ENCODE assay signal across 26 cellular contexts in genomic region chr14:56221392-56222128, GRCh38.
A peak's percentile ranks its signal among the peaks of the same experiment; 100 is the strongest.
DNase-seq lines count a peak whose midpoint lies in the region; ATAC-seq, FAIRE-seq and TF ChIP-seq lines count a peak whose summit lies in the region.
"Had no signal": no experiment of that assay in that cellular context is flagged by ENCODE, and none has a peak within 500 bp of the region (broad histone marks: within the 10 kb centered on the region; RNA-seq: fewer than 3 reads in every experiment).

No MANE protein-coding gene starts in this region.

- TF ChIP-seq POLR2A in breast epithelium (IDR thresholded peaks at IDR 0.05), result no peak
- no peak for TF ChIP-seq POLR2A in K562 (conservative IDR thresholded peaks at IDR 0.05)

- H3K79me2 ChIP-seq in mammary epithelial cell (ENCODE audit: insufficient read depth, low read length) (no peaks in the 10 kb centered on the region), K562 (ENCODE audit: control insufficient read depth, insufficient read depth, low read length) (no peaks in the 10 kb centered on the region)

- 46% methylated on average over 7 of the region's 7 CpGs for WGBS in mammary epithelial cell (ENCODE audit: low coverage, missing lambda C conversion rate)
- 43% methylated on average over 7 of the region's 7 CpGs for WGBS in K562 (ENCODE audit: insufficient coverage, low coverage, missing lambda C conversion rate)

- H3K36me3 ChIP-seq in mammary epithelial cell (ENCODE audit: insufficient read depth, low read length) (no peaks in the 10 kb centered on the region), breast epithelium (no peaks in the 10 kb centered on the region), KOPT-K1 (ENCODE audit: insufficient read depth, low read length) (no peaks in the 10 kb centered on the region; the same call in 1 of the 2 replicates), K562 (ENCODE audit: control insufficient read depth, insufficient read depth, low read length) (no peaks in the 10 kb centered on the region)

- H2AFZ ChIP-seq in mammary epithelial cell (ENCODE audit: low read depth, low read length), result peak overlapping the region; percentile 30
- H2AFZ ChIP-seq in K562 (ENCODE audit: low read depth, low read length), result peak overlapping the region; percentile 44

- intact Hi-C loops in mammary epithelial cell (cut with micrococcal nuclease), result no loop called here
- intact Hi-C loops in breast epithelium (cut with DNase I; ENCODE audit: low total_unique reads), result no loop called here
- intact Hi-C loops in K562 (cut with micrococcal nuclease), result loop anchor here (10.0 kb wide), 1 partner anchor 107 kb away; the partner anchor contains the start of gene PELI2
- intact Hi-C loops in sciatic nerve (cut with DNase I), result no loop called here

- H3K4me1 ChIP-seq in mammary epithelial cell (ENCODE audit: insufficient read depth, low read length) (no peaks in the 10 kb centered on the region), breast epithelium (peaks cover 0 to 20% of the 10 kb centered on the region in 2 donors), K562 (replicated peaks in 1 of 2; ENCODE audit: control insufficient read depth in 2 of 2, insufficient read depth in 2 of 2, low read length in 2 of 2) (peaks cover 11 to 43% of the 10 kb centered on the region in 2 experiments; a peak in 4 of 5 replicates)

- H3K4me2 ChIP-seq in mammary epithelial cell (ENCODE audit: insufficient read depth, low read depth, low read length), result no peak overlapping the region
- no peak overlapping the region for H3K4me2 ChIP-seq in K562 (ENCODE audit: insufficient read depth, low read length)
- H3K4me2 ChIP-seq: BLaER1 had no signal

- H3K9ac ChIP-seq in mammary epithelial cell (ENCODE audit: insufficient read depth, low read length) (no peak overlapping the region), K562 (ENCODE audit: insufficient read depth in 1 of 2, low read depth in 2 of 2, low read length in 2 of 2) (no peak overlapping the region)
- H3K9ac ChIP-seq: BLaER1 had no signal

- no peak for TF ChIP-seq CTCF in mammary epithelial cell (conservative IDR thresholded peaks at IDR 0.05 in 1 of 2, IDR thresholded peaks at IDR 0.05 in 1 of 2; ENCODE audit: extremely low read depth in 1 of 2, insufficient read depth in 1 of 2, low read depth in 1 of 2, low read length in 2 of 2)
- no peak for TF ChIP-seq CTCF in breast epithelium (IDR thresholded peaks at IDR 0.05)
- no peak for TF ChIP-seq CTCF in K562 (IDR thresholded peaks at IDR 0.05 in 2 of 3, conservative IDR thresholded peaks at IDR 0.05 in 1 of 3; ENCODE audit: insufficient read depth in 2 of 3, low read depth in 1 of 3, low read length in 3 of 3)

- DNase-seq in mammary epithelial cell, result no peak
- no peak for DNase-seq in breast epithelium (ENCODE audit: low spot score in 2 of 2)
- DNase-seq in K562 (ENCODE audit: extremely low read depth in 1 of 4, low spot score in 3 of 4), result no peak
- DNase-seq in sciatic nerve (ENCODE audit: low spot score), result no peak
- no peak for DNase-seq in central memory CD4-positive, alpha-beta T cell
- no peak for DNase-seq in NCI-H82 treated with DMSO at 0.1 percent for 48 hours (lab: John Stamatoyannopoulos, UW; ENCODE audit: unreplicated experiment)
- DNase-seq: CD4-positive, alpha-beta T cell; EL; GDM1; HCEC 1CT; KG1; NCI-H1048; NCI-H1417; NCI-H1694; NCI-H226; NCI-H510A; NCI-H69; NK-92 treated with Interleukin-12 subunit alpha and Interleukin-12 subunit beta, amount 100 ng/mL, for 24 hours; PC-3 had no signal

- TF ChIP-seq EP300 in K562 (IDR thresholded peaks at IDR 0.05; ENCODE audit: low read length), result no peak

- CTCF ChIA-PET in mammary epithelial cell (lab: Charles Lee; ENCODE audit: low non-redundant PET) (no interaction called here), K562 (lab: Yijun Ruan, JAX; ENCODE audit: low intra/inter-chr PET ratio) (no interaction called here)

- dilution Hi-C loops in mammary epithelial cell (cut with HindIII; ENCODE audit: low sequenced_read_pairs), result no loop called here

- POLR2A ChIA-PET in K562 (lab: Yijun Ruan, JAX), result interaction anchor here (0.7 to 1.3 kb wide), 3 partner anchors 9 to 417 kb away, joined by 3 to 7 read pairs (median 3); no protein-coding TSS in a partner anchor

- ATAC-seq in K562, result no peak
- ATAC-seq in sciatic nerve, result peak; percentile 6
- ATAC-seq: GM12878, PC-3 had no signal

- H3K9me1 ChIP-seq in K562 (ENCODE audit: control insufficient read depth, insufficient read depth, low read length), result no peaks in the 10 kb centered on the region

- FAIRE-seq in K562 (lab: Jason Lieb, UNC), result no peak
- FAIRE-seq: A204.1, D721Med, GM12878, H1 had no signal

- in situ Hi-C loops in mammary epithelial cell (cut with MboI; ENCODE audit: low sequenced_read_pairs in 2 of 2) (no loop called here), K562 (cut with MboI) (no loop called here)

- BruUV-seq in mammary epithelial cell (replicated peaks; lab: Mats Ljungman, UMichigan) (no TSS peak), K562 (replicated peaks; lab: Mats Ljungman, UMichigan) (no TSS peak)

- no peaks in the 10 kb centered on the region for H3K9me3 ChIP-seq in mammary epithelial cell (replicated peaks; ENCODE audit: insufficient read depth, low read length)
- H3K9me3 ChIP-seq in breast epithelium, result no peaks in the 10 kb centered on the region
- no peaks in the 10 kb centered on the region for H3K9me3 ChIP-seq in KOPT-K1 (ENCODE audit: insufficient read depth, low read length, poor library complexity, severe bottlenecking)
- H3K9me3 ChIP-seq in K562 (replicated peaks; ENCODE audit: control insufficient read depth, insufficient read depth, low read depth, low read length), result no peaks in the 10 kb centered on the region
- H3K9me3 ChIP-seq: SJSA1 had no signal

- H3K4me3 ChIP-seq in mammary epithelial cell (replicated peaks in 1 of 3; ENCODE audit: insufficient read depth in 1 of 3, low read depth in 2 of 3, low read length in 3 of 3) (no peak overlapping the region), breast epithelium (no peak overlapping the region), K562 (no peak overlapping the region)
- H3K4me3 ChIP-seq: BLaER1, GM12878, SJSA1 had no signal

- H3K27me3 ChIP-seq in mammary epithelial cell (ENCODE audit: insufficient read depth, low read length) (no peaks in the 10 kb centered on the region), breast epithelium (no peaks in the 10 kb centered on the region), K562 (ENCODE audit: control insufficient read depth in 2 of 2, insufficient read depth in 2 of 2, low read length in 2 of 2) (no peaks in the 10 kb centered on the region)
- H3K27me3 ChIP-seq: BLaER1, SJSA1 had no signal

- H3K27ac ChIP-seq in mammary epithelial cell (ENCODE audit: insufficient read depth, low read depth, low read length), result no peak overlapping the region
- H3K27ac ChIP-seq in breast epithelium, result peak overlapping the region in 1 of 2 donors; percentile 38
- H3K27ac ChIP-seq in KOPT-K1 (ENCODE audit: low read depth, low read length, poor library complexity, severe bottlenecking), result peak overlapping the region; percentile 91
- peak overlapping the region; percentile 82; the same call in 1 of the 3 replicates for H3K27ac ChIP-seq in K562 (ENCODE audit: extremely low read depth, low read depth, low read length)
- H3K27ac ChIP-seq: BLaER1, SJSA1 had no signal

- H4K20me1 ChIP-seq in mammary epithelial cell (ENCODE audit: insufficient read depth, low read length) (no peaks in the 10 kb centered on the region), K562 (replicated peaks; ENCODE audit: control insufficient read depth, insufficient read depth, low read length) (no peaks in the 10 kb centered on the region)

- TF ChIP-seq RAD21 in K562 (CRISPR knock-in tag; conservative IDR thresholded peaks at IDR 0.05 in 1 of 2, IDR thresholded peaks at IDR 0.05 in 1 of 2), result no peak

TF ChIP-seq in K562, 482 proteins besides CTCF, POLR2A, EP300 and RAD21 (continues in another document):
- TF ChIP-seq SREBF2 (CRISPR knock-in tag; IDR thresholded peaks at IDR 0.05) (no peak), IFI16 (CRISPR knock-in tag; IDR thresholded peaks at IDR 0.05) (no peak), TBP (optimal IDR thresholded peaks at IDR 0.05; ENCODE audit: low read depth, low read length) (no peak), ZNF79 (CRISPR knock-in tag; IDR thresholded peaks at IDR 0.05; ENCODE audit: low read depth) (no peak), L3MBTL2 (IDR thresholded peaks at IDR 0.05) (peak; percentile 56), RBM34 (IDR thresholded peaks at IDR 0.05; ENCODE audit: borderline replicate concordance, insufficient read depth, low read length) (no peak), ZNF512 (tag; IDR thresholded peaks at IDR 0.05) (peak; percentile 37; the same call in 1 of the 2 replicates), EGR1 (conservative IDR thresholded peaks at IDR 0.05) (no peak)
